1 cellular context compared by ENCODE assay signal in the genomic region with DNA sequence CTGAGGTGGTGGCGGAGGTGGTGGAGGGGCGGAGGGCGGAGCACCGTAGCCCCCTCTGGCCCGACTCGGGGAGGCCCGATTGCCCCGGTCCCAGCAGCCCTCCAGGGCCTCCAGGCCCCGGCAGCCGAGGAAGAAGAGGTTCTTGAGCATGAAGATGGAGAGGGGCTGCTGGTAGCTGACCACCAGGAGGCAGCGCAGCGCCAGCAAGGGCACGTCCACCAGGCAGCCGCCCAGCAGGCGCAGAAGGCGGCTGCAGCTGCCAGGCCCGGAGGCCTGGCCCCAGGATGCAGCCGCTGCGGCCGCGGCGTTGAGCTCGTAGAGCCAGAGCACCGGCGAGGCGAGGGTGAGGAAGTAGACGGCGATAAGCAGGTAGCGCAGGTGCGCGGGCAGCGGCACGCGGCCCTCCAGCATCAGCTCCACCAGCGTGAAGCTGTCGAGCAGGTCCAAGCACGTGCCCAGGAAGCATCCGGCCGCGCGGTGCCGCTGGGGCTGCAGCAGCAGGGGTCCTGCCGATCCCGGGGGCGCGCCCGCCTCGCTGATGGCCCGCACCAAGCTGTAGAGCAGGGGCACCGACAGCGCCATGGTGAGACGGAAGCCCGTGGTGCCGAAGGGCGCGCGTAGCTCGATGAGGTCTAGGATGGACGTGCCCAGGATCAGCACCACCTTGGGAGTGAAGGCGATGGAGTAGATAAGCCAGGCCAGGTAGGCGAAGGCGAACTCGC.
TF ChIP-seq lines count a peak whose summit lies in the region.

No MANE protein-coding gene starts in this region.

TF ChIP-seq in H1, 55 proteins besides CTCF, POLR2A, EP300 and RAD21:
- TF ChIP-seq RNF2 (IDR thresholded peaks at IDR 0.05; ENCODE audit: borderline replicate concordance, low read depth, low read length, missing control alignments, poor library complexity, severe bottlenecking) (peak; percentile 63), KDM1A (IDR thresholded peaks at IDR 0.05; ENCODE audit: borderline replicate concordance, low read length) (peak; percentile 24; the same call in 1 of the 2 replicates), SUZ12 (IDR thresholded peaks at IDR 0.05; ENCODE audit: low read length) (no peak)
- TF ChIP-seq, protein P1, sequence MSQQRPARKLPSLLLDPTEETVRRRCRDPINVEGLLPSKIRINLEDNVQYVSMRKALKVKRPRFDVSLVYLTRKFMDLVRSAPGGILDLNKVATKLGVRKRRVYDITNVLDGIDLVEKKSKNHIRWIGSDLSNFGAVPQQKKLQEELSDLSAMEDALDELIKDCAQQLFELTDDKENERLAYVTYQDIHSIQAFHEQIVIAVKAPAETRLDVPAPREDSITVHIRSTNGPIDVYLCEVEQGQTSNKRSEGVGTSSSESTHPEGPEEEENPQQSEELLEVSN (IDR thresholded peaks at IDR 0.05): peak; percentile 93
- TF ChIP-seq, protein P2, sequence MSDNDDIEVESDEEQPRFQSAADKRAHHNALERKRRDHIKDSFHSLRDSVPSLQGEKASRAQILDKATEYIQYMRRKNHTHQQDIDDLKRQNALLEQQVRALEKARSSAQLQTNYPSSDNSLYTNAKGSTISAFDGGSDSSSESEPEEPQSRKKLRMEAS (IDR thresholded peaks at IDR 0.05): peak; percentile 95
